In the genomic region with DNA sequence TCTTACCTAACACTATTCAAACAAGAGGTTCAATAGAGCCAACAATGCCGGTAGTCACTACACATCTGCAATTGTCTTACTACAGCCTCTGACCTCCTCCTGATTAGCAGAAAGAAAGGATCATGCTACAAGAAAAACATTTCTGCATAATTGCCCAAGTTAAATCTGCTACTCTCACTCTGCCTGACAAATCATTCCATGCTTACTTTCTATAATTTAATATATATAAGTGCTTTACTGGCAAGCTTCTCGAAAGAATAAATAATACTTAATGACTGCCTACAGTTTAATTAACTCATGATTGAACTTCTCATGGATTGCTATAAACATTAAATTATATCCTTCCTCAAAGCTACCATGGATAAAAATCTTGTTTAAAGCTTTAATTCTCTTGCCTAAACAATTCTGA, we compare ENCODE assay signal across 16 cellular contexts.
DNase-seq lines count a peak whose midpoint lies in the region; ATAC-seq, FAIRE-seq and TF ChIP-seq lines count a peak whose summit lies in the region.
"Had no signal": no experiment of that assay in that cellular context is flagged by ENCODE, and none has a peak within 500 bp of the region (broad histone marks: within the 10 kb centered on the region; RNA-seq: fewer than 3 reads in every experiment).

No MANE protein-coding gene starts in this region.

- ATAC-seq in HG02798 (IDR thresholded peaks at IDR 0.05; ENCODE audit: poor library complexity, unreplicated experiment): no peak

- peak overlapping the region; percentile 4 for H3K4me3 ChIP-seq in OCI-LY1 (ENCODE audit: low read depth, low read length, poor library complexity, severe bottlenecking)
- no peak overlapping the region for H3K4me3 ChIP-seq in kidney (ENCODE audit: low read length in 2 of 2)
- H3K4me3 ChIP-seq: GM23338, Peyer's patch had no signal

- no peak overlapping the region for H2AFZ ChIP-seq in OCI-LY1 (ENCODE audit: low read length)
- H2AFZ ChIP-seq: GM23338 had no signal

- H3K4me3 Mint-ChIP-seq in nephron progenitor cell: no peak overlapping the region
- H3K4me3 Mint-ChIP-seq: GM23338 had no signal

- H3K27me3 Mint-ChIP-seq in nephron progenitor cell (ENCODE audit: low read depth, poor library complexity): no peaks in the 10 kb centered on the region

- peaks cover 74% of the 10 kb centered on the region for H3K4me1 ChIP-seq in OCI-LY1 (ENCODE audit: insufficient read depth, low read length, severe bottlenecking)
- peaks cover 19 to 27% of the 10 kb centered on the region in 2 donors for H3K4me1 ChIP-seq in kidney (ENCODE audit: control insufficient read depth in 1 of 2, insufficient read depth in 1 of 2, low read depth in 1 of 2, low read length in 2 of 2)

- peak; percentile 8 for DNase-seq in NCI-H748 (lab: John Stamatoyannopoulos, UW; ENCODE audit: unreplicated experiment)
- no peak for DNase-seq in NCI-H748 treated with DMSO at 0.1 percent for 48 hours (lab: John Stamatoyannopoulos, UW)
- peak; percentile 50 for DNase-seq in NCI-H1092 treated with DMSO at 0.1 percent for 48 hours (lab: John Stamatoyannopoulos, UW)
- DNase-seq in nephron progenitor cell: no peak
- no peak for DNase-seq in kidney
- DNase-seq in posterior cingulate gyrus: no peak
- DNase-seq: Caco-2, NCI-H187, NCI-H510A treated with DMSO at 0.1 percent for 48 hours, Peyer's patch, Right ventricle myocardium superior had no signal

- H3K36me3 ChIP-seq in OCI-LY1 (ENCODE audit: insufficient read depth, low read length): no peaks in the 10 kb centered on the region
- no peaks in the 10 kb centered on the region for H3K36me3 ChIP-seq in kidney (ENCODE audit: control insufficient read depth in 1 of 2, insufficient read depth in 2 of 2, low read length in 2 of 2)
- H3K36me3 ChIP-seq: Peyer's patch had no signal

- no peaks in the 10 kb centered on the region for H4K20me1 ChIP-seq in OCI-LY1 (ENCODE audit: insufficient read depth, low read length)

- peaks cover 14% of the 10 kb centered on the region for H3K36me3 Mint-ChIP-seq in nephron progenitor cell (ENCODE audit: low read depth)

- H3K9me3 Mint-ChIP-seq in nephron progenitor cell: no peaks in the 10 kb centered on the region
- H3K9me3 Mint-ChIP-seq: GM23338 had no signal

- peak overlapping the region; percentile 23 for H3K27ac Mint-ChIP-seq in nephron progenitor cell

- H3K27ac ChIP-seq in OCI-LY1 (ENCODE audit: low read depth, low read length, poor library complexity, severe bottlenecking): peak overlapping the region; percentile 81
- H3K27ac ChIP-seq in kidney (ENCODE audit: low read depth in 2 of 2, low read length in 2 of 2): no peak overlapping the region
- H3K27ac ChIP-seq: C4-2B, Peyer's patch had no signal

- peak overlapping the region; percentile 41 for H3K4me2 ChIP-seq in OCI-LY1 (ENCODE audit: low read length)
- H3K4me2 ChIP-seq: GM23338 had no signal

- TF ChIP-seq CTCF in OCI-LY1 (IDR thresholded peaks at IDR 0.05; ENCODE audit: low read length) (no peak), nephron progenitor cell (IDR thresholded peaks at IDR 0.05) (no peak), kidney (IDR thresholded peaks at IDR 0.05; ENCODE audit: borderline replicate concordance, extremely low read depth, insufficient read depth) (no peak)

- intact Hi-C loops in kidney (cut with DNase I) (no loop called here), posterior cingulate gyrus (cut with DNase I) (no loop called here)

- H3K4me1 Mint-ChIP-seq in nephron progenitor cell: peaks cover 82% of the 10 kb centered on the region

- peaks cover 6% of the 10 kb centered on the region; the same call in 1 of the 2 replicates for H3F3A ChIP-seq in OCI-LY1 (ENCODE audit: insufficient read depth, low read length)

- H3K9me3 ChIP-seq in OCI-LY1 (ENCODE audit: low read length) (no peaks in the 10 kb centered on the region), kidney (ENCODE audit: control insufficient read depth in 1 of 2, low read length in 2 of 2) (no peaks in the 10 kb centered on the region)
- H3K9me3 ChIP-seq: Caco-2, Peyer's patch had no signal

- no peaks in the 10 kb centered on the region for H3K9me2 ChIP-seq in OCI-LY1 (ENCODE audit: low read depth, low read length)

- FAIRE-seq in kidney (lab: Jason Lieb, UNC): no peak
- FAIRE-seq: A204.1 had no signal

- no peaks in the 10 kb centered on the region for H3K27me3 ChIP-seq in OCI-LY1 (ENCODE audit: insufficient read depth, low read length)
- H3K27me3 ChIP-seq: Peyer's patch had no signal

- H3K79me2 ChIP-seq in OCI-LY1 (ENCODE audit: insufficient read depth, low read length): no peaks in the 10 kb centered on the region

- H3K9ac ChIP-seq in OCI-LY1 (ENCODE audit: low read length): peak overlapping the region; percentile 18; the same call in 1 of the 2 replicates
- no peak overlapping the region for H3K9ac ChIP-seq in kidney (ENCODE audit: low read length in 2 of 2)

Comparison
In these comparisons a context has a peak if more than half of its experiments do, and no peak if none do; other contexts are left out.
1. DNase-seq: peak in NCI-H748 (single experiment) and NCI-H1092 treated with DMSO at 0.1 percent for 48 hours (single experiment); none in NCI-H748 treated with DMSO at 0.1 percent for 48 hours (single experiment), nephron progenitor cell (single experiment), kidney (single experiment) and posterior cingulate gyrus (0 of 10).